ENCODE assay signal across 19 cellular contexts in genomic region chr2:65417509-65418085, GRCh38. TPM values are rescaled to one million over a fixed set of nuclear protein-coding genes. Genes with fewer than 3 reads are reported as not detected.
A peak's percentile ranks its signal among the peaks of the same experiment; 100 is the strongest.
DNase-seq lines count a peak whose midpoint lies in the region; ATAC-seq, FAIRE-seq and TF ChIP-seq lines count a peak whose summit lies in the region.
"Had no signal": no experiment of that assay in that cellular context is flagged by ENCODE, and none has a peak within 500 bp of the region (broad histone marks: within the 10 kb centered on the region; RNA-seq: fewer than 3 reads in every experiment).

No MANE protein-coding gene starts in this region.

- FAIRE-seq in A549 (lab: Jason Lieb, UNC) (no peak), endothelial cell of umbilical vein (lab: Jason Lieb, UNC) (peak; percentile 67)

- H3K27ac ChIP-seq in A549, result no peak overlapping the region
- 0 out of 2 replicates have a peak overlapping the region, but pooled peaks have one; percentile 6 for H3K27ac ChIP-seq in Panc1 (ENCODE audit: low read length)
- no peak overlapping the region for H3K27ac ChIP-seq in endothelial cell of umbilical vein (ENCODE audit: insufficient read depth, low read depth, low read length)
- H3K27ac ChIP-seq in sigmoid colon, result no peak overlapping the region
- no peak overlapping the region for H3K27ac ChIP-seq in lower lobe of right lung
- H3K27ac ChIP-seq: SJSA1 had no signal

- CTCF ChIA-PET in A549 (lab: Yijun Ruan, JAX) (interaction anchor here (1.0 to 2.9 kb wide), 5 partner anchors 9 to 152 kb away, joined by 3 to 19 read pairs (median 3); no protein-coding TSS in a partner anchor), Panc1 (lab: Charles Lee) (no interaction called here), endothelial cell of umbilical vein (lab: Charles Lee) (interaction anchor here (0.8 to 1.3 kb wide), 2 partner anchors 11 to 153 kb away, joined by 3 to 4 read pairs; no protein-coding TSS in a partner anchor)

- H3K4me3 ChIP-seq in A549, result no peak overlapping the region
- no peak overlapping the region for H3K4me3 ChIP-seq in Panc1 (ENCODE audit: low read depth in 2 of 2, low read length in 2 of 2)
- H3K4me3 ChIP-seq in endothelial cell of umbilical vein (replicated peaks in 1 of 3; ENCODE audit: insufficient read depth in 1 of 3, low read depth in 1 of 3, low read length in 3 of 3), result no peak overlapping the region
- H3K4me3 ChIP-seq in sigmoid colon, result no peak overlapping the region
- no peak overlapping the region for H3K4me3 ChIP-seq in lower lobe of right lung
- H3K4me3 ChIP-seq: SJSA1 had no signal

- no peak overlapping the region for H2AFZ ChIP-seq in endothelial cell of umbilical vein (ENCODE audit: low read depth, low read length)

- H3K9me1 ChIP-seq in endothelial cell of umbilical vein (replicated peaks; ENCODE audit: control insufficient read depth, extremely low read depth, insufficient read depth, low read length), result no peaks in the 10 kb centered on the region

- H3K9me3 ChIP-seq in A549, result no peaks in the 10 kb centered on the region
- no peaks in the 10 kb centered on the region for H3K9me3 ChIP-seq in Panc1 (ENCODE audit: control insufficient read depth, insufficient read depth, low read depth, low read length)
- no peaks in the 10 kb centered on the region for H3K9me3 ChIP-seq in endothelial cell of umbilical vein (replicated peaks; ENCODE audit: control insufficient read depth, insufficient read depth, low read length)
- no peaks in the 10 kb centered on the region for H3K9me3 ChIP-seq in sigmoid colon
- H3K9me3 ChIP-seq in lower lobe of right lung, result no peaks in the 10 kb centered on the region
- H3K9me3 ChIP-seq: Caco-2, SJSA1 had no signal

- DNase-seq in A549 (ENCODE audit: low read depth in 1 of 2, low spot score in 1 of 2), result no peak
- peak; percentile 27 for DNase-seq in DMS79 treated with DMSO at 0.1 percent for 48 hours (lab: John Stamatoyannopoulos, UW)
- no peak for DNase-seq in Panc1 (ENCODE audit: low read depth, low spot score)
- DNase-seq in endothelial cell of umbilical vein (ENCODE audit: low read depth, low spot score), result no peak
- no peak for DNase-seq in NCI-H1694 treated with DMSO at 0.1 percent for 48 hours (lab: John Stamatoyannopoulos, UW)
- DNase-seq in sigmoid colon, result no peak
- no peak for DNase-seq in lower lobe of right lung
- DNase-seq: activated CD4-positive, CD25-positive, alpha-beta regulatory T cell treated with anti-CD3 and anti-CD28 coated beads, Interleukin-2, amount 50 U/mL, for 72 hours; activated CD8-positive, alpha-beta memory T cell treated with anti-CD3 and anti-CD28 coated beads, Interleukin-2, amount 50 U/mL, for 48 hours; activated naive CD8-positive, alpha-beta T cell treated with anti-CD3 and anti-CD28 coated beads, Interleukin-2, amount 10 ng/mL, durations not matched to agents 7 days and 5 days; Caco-2; foreskin melanocyte; Kasumi-1; midbrain; NCI-H526 treated with DMSO at 0.1 percent for 48 hours; OCI-M1; T-helper 9 cell had no signal

- H4K20me1 ChIP-seq in endothelial cell of umbilical vein (replicated peaks; ENCODE audit: control insufficient read depth, extremely low read depth, insufficient read depth, low read length), result peaks cover 14% of the 10 kb centered on the region

- dilution Hi-C loops in endothelial cell of umbilical vein (cut with MboI; ENCODE audit: extremely low pct_ligation_motif_present, low sequenced_read_pairs), result no loop called here

- H3K4me2 ChIP-seq in A549, result peak overlapping the region; percentile 41; the same call in 2 of the 3 replicates
- H3K4me2 ChIP-seq in endothelial cell of umbilical vein (ENCODE audit: insufficient read depth, low read length), result no peak overlapping the region

- H3K79me2 ChIP-seq in endothelial cell of umbilical vein (ENCODE audit: control insufficient read depth, insufficient read depth, low read length), result no peaks in the 10 kb centered on the region

- H3K27me3 ChIP-seq in Panc1 (ENCODE audit: control insufficient read depth, insufficient read depth, low read length), result no peaks in the 10 kb centered on the region
- H3K27me3 ChIP-seq in endothelial cell of umbilical vein (ENCODE audit: control insufficient read depth in 2 of 2, insufficient read depth in 2 of 2, low read length in 2 of 2), result peaks cover 56 to 72% of the 10 kb centered on the region in 2 experiments
- no peaks in the 10 kb centered on the region for H3K27me3 ChIP-seq in sigmoid colon
- no peaks in the 10 kb centered on the region for H3K27me3 ChIP-seq in lower lobe of right lung (ENCODE audit: low read depth)
- H3K27me3 ChIP-seq: SJSA1 had no signal

- in situ Hi-C loops in Panc1 (cut with HindIII; ENCODE audit: low pct_unique_long_range_greater_than_20kb, low sequenced_read_pairs), result no loop called here

- ATAC-seq in A549 (no peak), Panc1 (no peak), GM18870 (IDR thresholded peaks at IDR 0.05; ENCODE audit: unreplicated experiment) (no peak), lower lobe of right lung (no peak)

- TF ChIP-seq EP300 in A549 (IDR thresholded peaks at IDR 0.05) (no peak), sigmoid colon (IDR thresholded peaks at IDR 0.05) (no peak)

- no peaks in the 10 kb centered on the region for H3K36me3 ChIP-seq in Panc1 (ENCODE audit: control insufficient read depth, insufficient read depth, low read length)
- H3K36me3 ChIP-seq in endothelial cell of umbilical vein (ENCODE audit: control insufficient read depth in 2 of 2, extremely low read depth in 1 of 2, insufficient read depth in 2 of 2, low read length in 2 of 2), result no peaks in the 10 kb centered on the region
- no peaks in the 10 kb centered on the region for H3K36me3 ChIP-seq in sigmoid colon
- no peaks in the 10 kb centered on the region for H3K36me3 ChIP-seq in lower lobe of right lung
- H3K36me3 ChIP-seq: SJSA1 had no signal

- intact Hi-C loops in Panc1 (cut with micrococcal nuclease; ENCODE audit: unreplicated experiment), result loop anchor here (10.0 kb wide), 1 partner anchor 53 kb away; no protein-coding TSS in a partner anchor
- intact Hi-C loops in endothelial cell of umbilical vein (cut with micrococcal nuclease), result no loop called here
- intact Hi-C loops in sigmoid colon (cut with DNase I), result loop anchor here (5.0 kb wide), 1 partner anchor 35 kb away; no protein-coding TSS in a partner anchor
- intact Hi-C loops in lower lobe of right lung (cut with DNase I), result no loop called here

- WGBS in A549 (ENCODE audit: missing lambda C conversion rate), result 89% methylated on average over 3 of the region's 3 CpGs
- WGBS in sigmoid colon, 2 donors, result 82 to 87% methylated on average over 3 of the region's 3 CpGs

- TF ChIP-seq CTCF in A549 (IDR thresholded peaks at IDR 0.05) (no peak), Panc1 (IDR thresholded peaks at IDR 0.05) (no peak), endothelial cell of umbilical vein (IDR thresholded peaks at IDR 0.05; ENCODE audit: extremely low read depth in 1 of 2, insufficient read depth in 1 of 2, low read depth in 1 of 2, low read length in 2 of 2) (no peak), sigmoid colon (IDR thresholded peaks at IDR 0.05) (no peak), lower lobe of right lung (IDR thresholded peaks at IDR 0.05) (no peak)

- no TSS peak for BruUV-seq in Panc1 (replicated peaks; lab: Mats Ljungman, UMichigan)
- no TSS peak for BruUV-seq in endothelial cell of umbilical vein (replicated peaks; lab: Mats Ljungman, UMichigan)

- H3K4me1 ChIP-seq in A549, result peaks cover 61% of the 10 kb centered on the region
- peaks cover 77% of the 10 kb centered on the region for H3K4me1 ChIP-seq in Panc1 (ENCODE audit: control insufficient read depth, insufficient read depth, low read length)
- H3K4me1 ChIP-seq in endothelial cell of umbilical vein (ENCODE audit: control insufficient read depth, extremely low read depth, insufficient read depth, low read length), result peaks cover 14% of the 10 kb centered on the region
- H3K4me1 ChIP-seq in sigmoid colon, result peaks cover 0 to 8% (median 6%) of the 10 kb centered on the region in 4 donors
- H3K4me1 ChIP-seq in lower lobe of right lung, result peaks cover 30% of the 10 kb centered on the region

- POLR2A ChIA-PET in A549 (lab: Yijun Ruan, JAX) (interaction anchor here (0.9 kb wide), 1 partner anchor 15 kb away, joined by 4 read pairs; the partner anchor contains the start of gene SPRED2), Panc1 (lab: Charles Lee) (no interaction called here), endothelial cell of umbilical vein (lab: Charles Lee) (no interaction called here)

- TF ChIP-seq RAD21 in A549 (conservative IDR thresholded peaks at IDR 0.05 in 1 of 2, IDR thresholded peaks at IDR 0.05 in 1 of 2), result no peak

- H3K9ac ChIP-seq in endothelial cell of umbilical vein (replicated peaks; ENCODE audit: extremely low read depth, insufficient read depth, low read length), result no peak overlapping the region

- TF ChIP-seq POLR2A in A549 (IDR thresholded peaks at IDR 0.05; ENCODE audit: low read length) (no peak), endothelial cell of umbilical vein (IDR thresholded peaks at IDR 0.05; ENCODE audit: low read depth, low read length) (no peak), sigmoid colon (IDR thresholded peaks at IDR 0.05) (no peak)

TF ChIP-seq in A549, 52 proteins besides CTCF, POLR2A, EP300 and RAD21 (continues in another document):
- TF ChIP-seq BHLHE40 (IDR thresholded peaks at IDR 0.05; ENCODE audit: low read depth, low read length) (no peak), JUN (IDR thresholded peaks at IDR 0.05) (no peak), RARB (CRISPR knock-in tag; IDR thresholded peaks at IDR 0.05) (no peak)

TF ChIP-seq in endothelial cell of umbilical vein, 7 proteins besides CTCF, POLR2A, EP300 and RAD21 (continues in another document):
- TF ChIP-seq FOS (IDR thresholded peaks at IDR 0.05; ENCODE audit: borderline replicate concordance, insufficient read depth, low read length) (no peak), POLR2AphosphoS5 (IDR thresholded peaks at IDR 0.05; ENCODE audit: insufficient read depth, low read depth, low read length) (no peak)

RNA-seq across cellular contexts. Expression of gene SPRED2, which starts 14.8 kb away (rescaled TPM):
- polyA plus RNA-seq in A549 (2011; rRNA removed), result 28.1 and 29.3 TPM in 2 replicates
- polyA plus RNA-seq in A549 (2012; cell fraction: cytosol; rRNA removed), result 22.4 and 26.0 TPM in 2 replicates
- polyA plus RNA-seq in A549 (2012; cell fraction: nucleus; rRNA removed), result 18.5 and 23.7 TPM in 2 replicates
- 18.9 to 22.6 TPM (median 20.6 TPM) in 3 replicates for polyA plus RNA-seq in A549 (2017; fragmentation: RNase III; extraction: RNeasy Plus Mini Kit Qiagen cat#74134 plus additional on column Dnase treatment)
- 24.1 and 25.4 TPM in 2 replicates for polyA minus RNA-seq in A549 (2011; rRNA and poly(A)+ RNA removed)
- 60.1 TPM for total RNA-seq in Panc1 (2021; ENCODE audit: unreplicated experiment)
- polyA plus RNA-seq in Panc1 (2012; ENCODE audit: insufficient read length), result 61.0 TPM
- total RNA-seq in endothelial cell of umbilical vein, result 7.8 and 9.6 TPM in 2 replicates
- 3.6 TPM in 2 replicates for polyA plus RNA-seq in endothelial cell of umbilical vein
- polyA plus RNA-seq in endothelial cell of umbilical vein (2011; cell fraction: cytosol; rRNA removed), result 3.7 and 4.2 TPM in 2 replicates
- polyA plus RNA-seq in endothelial cell of umbilical vein (2011; cell fraction: nucleus; rRNA removed), result 3.2 and 3.6 TPM in 2 replicates
- 5.9 and 6.6 TPM in 2 replicates for polyA plus RNA-seq in endothelial cell of umbilical vein (2012)
- 3.3 and 3.6 TPM in 2 replicates for polyA minus RNA-seq in endothelial cell of umbilical vein
- polyA minus RNA-seq in endothelial cell of umbilical vein (2011; cell fraction: cytosol; rRNA and poly(A)+ RNA removed), result 4.9 TPM
- 2.6 and 2.8 TPM in 2 replicates for polyA minus RNA-seq in endothelial cell of umbilical vein (2011; cell fraction: nucleus; rRNA and poly(A)+ RNA removed)
- total RNA-seq in sigmoid colon, result 10 to 100 TPM in 2 of 4 donors, 1 to 10 TPM in 2; 6.1 to 13.7 (median 11.5) TPM
- 10 to 100 TPM; 12.4 to 31.2 (median 22.2) TPM for polyA plus RNA-seq in sigmoid colon
- total RNA-seq in lower lobe of right lung, result 43.9 TPM

Comparison
In these comparisons a context has a peak if more than half of its experiments do, and no peak if none do; other contexts are left out.
1. intact Hi-C loops: an anchor here in Panc1 (10.0 kb wide) and sigmoid colon (5.0 kb wide); none called in endothelial cell of umbilical vein and lower lobe of right lung.